In genomic region chr5:123340928-123341327, GRCh38 we compare ENCODE assay signal across 3 cellular contexts.
"Had no signal": no experiment of that assay in that cellular context is flagged by ENCODE, and none has a peak within 500 bp of the region (broad histone marks: within the 10 kb centered on the region; RNA-seq: fewer than 3 reads in every experiment).

No MANE protein-coding gene starts in this region.

- H3K4me3 ChIP-seq: GM12878 had no signal

- DNase-seq: GDM1, GF-D8 had no signal

- ATAC-seq: GM12878 had no signal
